1 cellular context compared by ENCODE assay signal in genomic region chr12:19491863-19492262, GRCh38.
TF ChIP-seq lines count a peak whose summit lies in the region.

No MANE protein-coding gene starts in this region.

TF ChIP-seq in WTC11, 78 proteins besides CTCF, POLR2A, EP300 and RAD21 (continued from another document):
- TF ChIP-seq NR1H2 (CRISPR knock-in tag; IDR thresholded peaks at IDR 0.05) (no peak), SOX15 (CRISPR knock-in tag; IDR thresholded peaks at IDR 0.05) (no peak), TEAD4 (CRISPR knock-in tag; IDR thresholded peaks at IDR 0.05) (no peak), MYBL2 (CRISPR knock-in tag; IDR thresholded peaks at IDR 0.05) (no peak), ZNF512 (CRISPR knock-in tag; IDR thresholded peaks at IDR 0.05; ENCODE audit: borderline replicate concordance) (no peak), CBFB (CRISPR knock-in tag; IDR thresholded peaks at IDR 0.05; ENCODE audit: low read depth) (no peak), CDX4 (CRISPR knock-in tag; IDR thresholded peaks at IDR 0.05; ENCODE audit: borderline replicate concordance) (no peak)
